In the genomic region with DNA sequence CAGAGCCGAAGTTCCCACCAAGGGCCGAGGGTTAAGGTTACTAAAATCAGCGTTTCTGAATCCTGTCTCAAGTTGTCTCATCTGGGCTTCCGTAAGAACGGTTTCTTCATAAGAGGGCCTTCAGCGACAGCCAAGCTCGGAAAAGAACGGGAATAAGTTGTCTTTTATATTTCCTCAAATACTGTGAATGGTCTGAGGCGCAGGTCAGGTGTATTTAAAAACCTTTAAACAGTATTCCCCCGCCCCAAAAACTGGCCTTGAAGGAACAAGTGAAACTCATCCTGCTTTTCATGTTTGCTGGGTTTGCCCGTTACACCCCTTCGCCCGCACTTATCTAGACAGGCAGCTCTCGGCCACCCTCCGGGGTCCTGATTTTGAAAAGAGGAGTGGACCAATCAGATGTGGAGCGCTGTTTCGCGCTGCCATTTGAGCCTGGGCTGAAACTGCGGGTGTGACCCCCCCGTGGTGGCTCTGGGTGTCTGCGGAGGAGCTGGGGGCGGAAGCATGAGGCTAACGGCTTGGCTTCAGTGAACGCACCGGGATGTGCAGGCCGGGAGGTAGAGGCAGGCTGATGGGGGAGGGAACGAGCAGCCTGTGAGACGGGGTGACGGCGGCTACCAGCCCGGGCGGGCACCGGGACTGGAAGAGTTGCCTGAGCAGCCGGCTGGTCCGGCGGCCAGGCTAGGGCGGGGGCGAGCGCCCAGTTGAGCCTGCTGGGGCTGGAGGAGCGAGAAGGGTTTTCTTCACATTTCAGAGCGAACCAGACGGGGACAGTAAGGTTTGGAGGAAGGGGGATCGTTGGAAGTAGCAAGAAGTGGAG, we compare ENCODE assay signal across 8 cellular contexts. TPM values are rescaled to one million over a fixed set of nuclear protein-coding genes. Genes with fewer than 3 reads are reported as not detected.
DNase-seq lines count a peak whose midpoint lies in the region; ATAC-seq, FAIRE-seq and TF ChIP-seq lines count a peak whose summit lies in the region.
"Not testable (repeated sequence)": the region's sequence is repeated elsewhere in the genome, so short reads cannot be mapped to it uniquely, and the experiment has no call there.

A gene with protein sequence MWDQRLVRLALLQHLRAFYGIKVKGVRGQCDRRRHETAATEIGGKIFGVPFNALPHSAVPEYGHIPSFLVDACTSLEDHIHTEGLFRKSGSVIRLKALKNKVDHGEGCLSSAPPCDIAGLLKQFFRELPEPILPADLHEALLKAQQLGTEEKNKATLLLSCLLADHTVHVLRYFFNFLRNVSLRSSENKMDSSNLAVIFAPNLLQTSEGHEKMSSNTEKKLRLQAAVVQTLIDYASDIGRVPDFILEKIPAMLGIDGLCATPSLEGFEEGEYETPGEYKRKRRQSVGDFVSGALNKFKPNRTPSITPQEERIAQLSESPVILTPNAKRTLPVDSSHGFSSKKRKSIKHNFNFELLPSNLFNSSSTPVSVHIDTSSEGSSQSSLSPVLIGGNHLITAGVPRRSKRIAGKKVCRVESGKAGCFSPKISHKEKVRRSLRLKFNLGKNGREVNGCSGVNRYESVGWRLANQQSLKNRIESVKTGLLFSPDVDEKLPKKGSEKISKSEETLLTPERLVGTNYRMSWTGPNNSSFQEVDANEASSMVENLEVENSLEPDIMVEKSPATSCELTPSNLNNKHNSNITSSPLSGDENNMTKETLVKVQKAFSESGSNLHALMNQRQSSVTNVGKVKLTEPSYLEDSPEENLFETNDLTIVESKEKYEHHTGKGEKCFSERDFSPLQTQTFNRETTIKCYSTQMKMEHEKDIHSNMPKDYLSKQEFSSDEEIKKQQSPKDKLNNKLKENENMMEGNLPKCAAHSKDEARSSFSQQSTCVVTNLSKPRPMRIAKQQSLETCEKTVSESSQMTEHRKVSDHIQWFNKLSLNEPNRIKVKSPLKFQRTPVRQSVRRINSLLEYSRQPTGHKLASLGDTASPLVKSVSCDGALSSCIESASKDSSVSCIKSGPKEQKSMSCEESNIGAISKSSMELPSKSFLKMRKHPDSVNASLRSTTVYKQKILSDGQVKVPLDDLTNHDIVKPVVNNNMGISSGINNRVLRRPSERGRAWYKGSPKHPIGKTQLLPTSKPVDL (plus strand): TSS at position 454 of the 820 bp plus-strand sequence. CDS start 708 bp downstream, outside the sequence.

- peak within 1 kb of the TSS; percentile 71 for H3K27ac ChIP-seq in 22Rv1
- peak within 1 kb of the TSS; percentile 78 for H3K27ac ChIP-seq in PC-3 (ENCODE audit: low read length)
- H3K27ac ChIP-seq in endothelial cell of umbilical vein (ENCODE audit: insufficient read depth, low read depth, low read length), result peak within 1 kb of the TSS; percentile 97

- H3K4me1 ChIP-seq in PC-3 (ENCODE audit: insufficient read depth, low read length); endothelial cell of umbilical vein (ENCODE audit: control insufficient read depth, extremely low read depth, insufficient read depth, low read length): not testable (repeated sequence)

- BruUV-seq in PC-3 (replicated peaks; lab: Mats Ljungman, UMichigan); endothelial cell of umbilical vein (replicated peaks; lab: Mats Ljungman, UMichigan): not testable (repeated sequence)

- dilution Hi-C loops in endothelial cell of umbilical vein (cut with MboI; ENCODE audit: extremely low pct_ligation_motif_present, low sequenced_read_pairs), result not testable (repeated sequence)

- POLR2A ChIA-PET in PC-3 (lab: Charles Lee; ENCODE audit: unreplicated experiment), result interaction anchor here (0.6 kb wide), 1 partner anchor 1989 kb away, joined by 3 read pairs; a partner anchor contains a TSS
- POLR2A ChIA-PET in endothelial cell of umbilical vein (lab: Charles Lee), result not testable (repeated sequence)

- H3K36me3 Mint-ChIP-seq in activated T-cell treated with anti-CD3 and anti-CD28 coated beads, Interleukin-2, amount 50 U/mL, for 24 hours (ENCODE audit: low read depth), result peaks cover 26% of the 10 kb centered on the region

- not testable (repeated sequence) for H3K9me3 ChIP-seq in PC-3 (ENCODE audit: low read length); endothelial cell of umbilical vein (replicated peaks; ENCODE audit: control insufficient read depth, insufficient read depth, low read length)

- ATAC-seq in GM18858 (IDR thresholded peaks at IDR 0.05; ENCODE audit: unreplicated experiment) (peak; percentile 50), HG02885 (IDR thresholded peaks at IDR 0.05; ENCODE audit: poor library complexity, unreplicated experiment) (peak; percentile 82), PC-3 (peak; percentile 65)

- 0 to 1% methylated on average over 17 to 24 of the region's 43 CpGs for WGBS in lower leg skin, 2 donors

- peak; percentile 79 for FAIRE-seq in endothelial cell of umbilical vein (lab: Jason Lieb, UNC)

- CTCF ChIA-PET in PC-3 (lab: Charles Lee); endothelial cell of umbilical vein (lab: Charles Lee): not testable (repeated sequence)

- H3K9me1 ChIP-seq in endothelial cell of umbilical vein (replicated peaks; ENCODE audit: control insufficient read depth, extremely low read depth, insufficient read depth, low read length), result not testable (repeated sequence)

- not testable (repeated sequence) for H3K9me2 ChIP-seq in PC-3 (replicated peaks; ENCODE audit: low read length)

- H3K4me3 ChIP-seq in PC-3 (ENCODE audit: low read length) (peak within 1 kb of the TSS; percentile 81), endothelial cell of umbilical vein (replicated peaks in 1 of 3; ENCODE audit: insufficient read depth in 1 of 3, low read depth in 1 of 3, low read length in 3 of 3) (peak within 1 kb of the TSS; percentile 63 to 94 (median 93)), lower leg skin (ENCODE audit: low read depth, poor library complexity, severe bottlenecking) (peak within 1 kb of the TSS; percentile 17)

- H3F3A ChIP-seq in PC-3 (ENCODE audit: low read length, unreplicated experiment), result not testable (repeated sequence)

- peak within 1 kb of the TSS; percentile 99 for H3K4me3 Mint-ChIP-seq in activated T-cell treated with anti-CD3 and anti-CD28 coated beads, Interleukin-2, amount 50 U/mL, for 24 hours

- peaks cover 48% of the 10 kb centered on the region for H3K79me2 ChIP-seq in PC-3 (ENCODE audit: low read length)
- peaks cover 43% of the 10 kb centered on the region for H3K79me2 ChIP-seq in endothelial cell of umbilical vein (ENCODE audit: control insufficient read depth, insufficient read depth, low read length)

- not testable (repeated sequence) for H3K27me3 ChIP-seq in PC-3 (ENCODE audit: low read length); endothelial cell of umbilical vein (ENCODE audit: control insufficient read depth in 2 of 2, insufficient read depth in 2 of 2, low read length in 2 of 2)

- H3K9me3 Mint-ChIP-seq in activated T-cell treated with anti-CD3 and anti-CD28 coated beads, Interleukin-2, amount 50 U/mL, for 24 hours, result not testable (repeated sequence)

- not testable (repeated sequence) for TF ChIP-seq POLR2A in endothelial cell of umbilical vein (IDR thresholded peaks at IDR 0.05; ENCODE audit: low read depth, low read length); lower leg skin (IDR thresholded peaks at IDR 0.05)

- peaks cover 14% of the 10 kb centered on the region for H3K4me1 Mint-ChIP-seq in activated T-cell treated with anti-CD3 and anti-CD28 coated beads, Interleukin-2, amount 50 U/mL, for 24 hours (ENCODE audit: low read depth)

- H3K9ac ChIP-seq in PC-3 (ENCODE audit: low read length) (peak within 1 kb of the TSS; percentile 91), endothelial cell of umbilical vein (replicated peaks; ENCODE audit: extremely low read depth, insufficient read depth, low read length) (peak within 1 kb of the TSS; percentile 85)

- peak; percentile 82 for DNase-seq in PC-3
- DNase-seq in activated T-cell treated with anti-CD3 and anti-CD28 coated beads, Interleukin-2, amount 50 U/mL, for 24 hours, result peak; percentile 87
- peak; percentile 86 for DNase-seq in endothelial cell of umbilical vein (ENCODE audit: low read depth, low spot score)
- DNase-seq in lower leg skin (ENCODE audit: low spot score in 2 of 2), result peak; percentile 71 to 92
- peak; percentile 61 to 67 for DNase-seq in stimulated activated CD4-positive, alpha-beta T cell treated with anti-CD3 and anti-CD28 coated beads, Interleukin-15, amount 100 ng/mL, for 1 hour (ENCODE audit: low read depth in 1 of 2, low spot score in 1 of 2)

- intact Hi-C loops in PC-3 (cut with micrococcal nuclease); endothelial cell of umbilical vein (cut with micrococcal nuclease); lower leg skin (cut with DNase I; ENCODE audit: low total_unique reads): not testable (repeated sequence)

- H2AFZ ChIP-seq in PC-3 (ENCODE audit: low read length), result peak within 1 kb of the TSS; percentile 87
- H2AFZ ChIP-seq in endothelial cell of umbilical vein (ENCODE audit: low read depth, low read length), result peak within 1 kb of the TSS; percentile 86

- H3K36me3 ChIP-seq in PC-3 (ENCODE audit: low read depth, low read length); endothelial cell of umbilical vein (ENCODE audit: control insufficient read depth in 2 of 2, extremely low read depth in 1 of 2, insufficient read depth in 2 of 2, low read length in 2 of 2): not testable (repeated sequence)

- TF ChIP-seq CTCF in 22Rv1 (IDR thresholded peaks at IDR 0.05); PC-3 (conservative IDR thresholded peaks at IDR 0.05; ENCODE audit: low read depth, low read length); endothelial cell of umbilical vein (IDR thresholded peaks at IDR 0.05; ENCODE audit: extremely low read depth in 1 of 2, insufficient read depth in 1 of 2, low read depth in 1 of 2, low read length in 2 of 2); lower leg skin (IDR thresholded peaks at IDR 0.05): not testable (repeated sequence)

- not testable (repeated sequence) for H3K27me3 Mint-ChIP-seq in activated T-cell treated with anti-CD3 and anti-CD28 coated beads, Interleukin-2, amount 50 U/mL, for 24 hours

- H3K4me2 ChIP-seq in PC-3 (ENCODE audit: low read length) (peak within 1 kb of the TSS; percentile 85), endothelial cell of umbilical vein (ENCODE audit: insufficient read depth, low read length) (peak within 1 kb of the TSS; percentile 84)

- H4K20me1 ChIP-seq in PC-3 (ENCODE audit: low read length); endothelial cell of umbilical vein (replicated peaks; ENCODE audit: control insufficient read depth, extremely low read depth, insufficient read depth, low read length): not testable (repeated sequence)

- H3K27ac Mint-ChIP-seq in activated T-cell treated with anti-CD3 and anti-CD28 coated beads, Interleukin-2, amount 50 U/mL, for 24 hours, result peak within 1 kb of the TSS; percentile 97

RNA-seq across cellular contexts. Expression of the gene that starts here (rescaled TPM):
- total RNA-seq in PC-3 (2014; rRNA removed) (38.2 and 43.0 TPM in 2 replicates), endothelial cell of umbilical vein (82.3 and 94.1 TPM in 2 replicates), lower leg skin (1 to 10 TPM; 3.5 to 8.1 (median 4.7) TPM)
- 4.6 and 6.6 TPM in 2 replicates for polyA plus RNA-seq in endothelial cell of umbilical vein
- polyA plus RNA-seq in endothelial cell of umbilical vein (2011; cell fraction: cytosol; rRNA removed), result 9.5 and 10.9 TPM in 2 replicates
- 12.2 and 16.9 TPM in 2 replicates for polyA plus RNA-seq in endothelial cell of umbilical vein (2011; cell fraction: nucleus; rRNA removed)
- polyA plus RNA-seq in endothelial cell of umbilical vein (2012), result 19.7 and 44.0 TPM in 2 replicates
- polyA minus RNA-seq in endothelial cell of umbilical vein, result 8.2 and 10.1 TPM in 2 replicates
- 22.2 TPM for polyA minus RNA-seq in endothelial cell of umbilical vein (2011; cell fraction: cytosol; rRNA and poly(A)+ RNA removed)
- 8.2 and 15.2 TPM in 2 replicates for polyA minus RNA-seq in endothelial cell of umbilical vein (2011; cell fraction: nucleus; rRNA and poly(A)+ RNA removed)

Comparison
In these comparisons a context has a peak if more than half of its experiments do, and no peak if none do; other contexts are left out.
1. Peak in every context shown above with its lines: DNase-seq, ATAC-seq, H3K4me3 ChIP-seq and H3K27ac ChIP-seq.
2. H3K4me3 ChIP-seq: peak in every context shown above with its lines; median percentile 93 in endothelial cell of umbilical vein; 81 in PC-3; 17 in lower leg skin.